1 cellular context compared by ENCODE assay signal in the genomic region with DNA sequence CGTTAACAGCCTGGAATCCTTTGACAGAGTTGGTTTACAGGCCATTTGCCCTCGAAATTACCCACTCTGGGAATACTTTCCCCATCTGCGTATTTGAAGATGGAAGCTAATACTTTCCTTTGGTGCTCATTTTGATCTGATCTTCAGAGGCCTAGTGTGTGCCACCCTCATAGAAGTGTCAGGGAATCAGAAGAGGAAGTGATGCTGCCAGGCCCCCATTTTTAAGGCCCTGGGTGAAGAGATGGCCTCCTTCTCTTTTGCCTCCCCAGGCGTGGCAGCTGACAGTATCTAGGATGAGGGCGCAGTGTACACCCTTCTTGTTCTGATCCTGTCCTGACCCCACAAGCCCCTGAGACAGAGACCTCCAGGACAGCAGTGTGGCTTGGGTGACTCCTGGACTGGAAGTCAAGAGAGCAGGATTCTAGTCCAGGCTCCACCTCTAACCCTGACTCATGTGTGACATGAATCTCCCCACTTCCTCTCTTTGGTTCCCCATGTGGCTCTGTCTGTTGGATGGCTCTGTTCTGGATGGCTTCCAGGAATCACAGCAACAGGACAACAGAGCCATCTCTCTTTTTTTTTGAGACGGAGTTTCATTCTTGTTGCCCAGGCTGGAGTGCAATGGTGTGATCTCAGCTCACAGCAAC.
TF ChIP-seq lines count a peak whose summit lies in the region.

No MANE protein-coding gene starts in this region.

TF ChIP-seq in GM12878, 131 proteins besides CTCF, POLR2A, EP300 and RAD21 (continued from another document):
- TF ChIP-seq, protein P1, sequence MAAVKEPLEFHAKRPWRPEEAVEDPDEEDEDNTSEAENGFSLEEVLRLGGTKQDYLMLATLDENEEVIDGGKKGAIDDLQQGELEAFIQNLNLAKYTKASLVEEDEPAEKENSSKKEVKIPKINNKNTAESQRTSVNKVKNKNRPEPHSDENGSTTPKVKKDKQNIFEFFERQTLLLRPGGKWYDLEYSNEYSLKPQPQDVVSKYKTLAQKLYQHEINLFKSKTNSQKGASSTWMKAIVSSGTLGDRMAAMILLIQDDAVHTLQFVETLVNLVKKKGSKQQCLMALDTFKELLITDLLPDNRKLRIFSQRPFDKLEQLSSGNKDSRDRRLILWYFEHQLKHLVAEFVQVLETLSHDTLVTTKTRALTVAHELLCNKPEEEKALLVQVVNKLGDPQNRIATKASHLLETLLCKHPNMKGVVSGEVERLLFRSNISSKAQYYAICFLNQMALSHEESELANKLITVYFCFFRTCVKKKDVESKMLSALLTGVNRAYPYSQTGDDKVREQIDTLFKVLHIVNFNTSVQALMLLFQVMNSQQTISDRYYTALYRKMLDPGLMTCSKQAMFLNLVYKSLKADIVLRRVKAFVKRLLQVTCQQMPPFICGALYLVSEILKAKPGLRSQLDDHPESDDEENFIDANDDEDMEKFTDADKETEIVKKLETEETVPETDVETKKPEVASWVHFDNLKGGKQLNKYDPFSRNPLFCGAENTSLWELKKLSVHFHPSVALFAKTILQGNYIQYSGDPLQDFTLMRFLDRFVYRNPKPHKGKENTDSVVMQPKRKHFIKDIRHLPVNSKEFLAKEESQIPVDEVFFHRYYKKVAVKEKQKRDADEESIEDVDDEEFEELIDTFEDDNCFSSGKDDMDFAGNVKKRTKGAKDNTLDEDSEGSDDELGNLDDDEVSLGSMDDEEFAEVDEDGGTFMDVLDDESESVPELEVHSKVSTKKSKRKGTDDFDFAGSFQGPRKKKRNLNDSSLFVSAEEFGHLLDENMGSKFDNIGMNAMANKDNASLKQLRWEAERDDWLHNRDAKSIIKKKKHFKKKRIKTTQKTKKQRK (IDR thresholded peaks at IDR 0.05; ENCODE audit: low read depth, low read length): no peak
- TF ChIP-seq KAT2A (conservative IDR thresholded peaks at IDR 0.05; ENCODE audit: control insufficient read depth, low read depth, low read length) (no peak), POLR2AphosphoS5 (IDR thresholded peaks at IDR 0.05; ENCODE audit: low read length) (no peak)
- TF ChIP-seq, protein P2, sequence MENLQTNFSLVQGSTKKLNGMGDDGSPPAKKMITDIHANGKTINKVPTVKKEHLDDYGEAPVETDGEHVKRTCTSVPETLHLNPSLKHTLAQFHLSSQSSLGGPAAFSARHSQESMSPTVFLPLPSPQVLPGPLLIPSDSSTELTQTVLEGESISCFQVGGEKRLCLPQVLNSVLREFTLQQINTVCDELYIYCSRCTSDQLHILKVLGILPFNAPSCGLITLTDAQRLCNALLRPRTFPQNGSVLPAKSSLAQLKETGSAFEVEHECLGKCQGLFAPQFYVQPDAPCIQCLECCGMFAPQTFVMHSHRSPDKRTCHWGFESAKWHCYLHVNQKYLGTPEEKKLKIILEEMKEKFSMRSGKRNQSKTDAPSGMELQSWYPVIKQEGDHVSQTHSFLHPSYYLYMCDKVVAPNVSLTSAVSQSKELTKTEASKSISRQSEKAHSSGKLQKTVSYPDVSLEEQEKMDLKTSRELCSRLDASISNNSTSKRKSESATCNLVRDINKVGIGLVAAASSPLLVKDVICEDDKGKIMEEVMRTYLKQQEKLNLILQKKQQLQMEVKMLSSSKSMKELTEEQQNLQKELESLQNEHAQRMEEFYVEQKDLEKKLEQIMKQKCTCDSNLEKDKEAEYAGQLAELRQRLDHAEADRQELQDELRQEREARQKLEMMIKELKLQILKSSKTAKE (IDR thresholded peaks at IDR 0.05; ENCODE audit: low read depth, poor library complexity, severe bottlenecking): no peak
- TF ChIP-seq, protein P3, sequence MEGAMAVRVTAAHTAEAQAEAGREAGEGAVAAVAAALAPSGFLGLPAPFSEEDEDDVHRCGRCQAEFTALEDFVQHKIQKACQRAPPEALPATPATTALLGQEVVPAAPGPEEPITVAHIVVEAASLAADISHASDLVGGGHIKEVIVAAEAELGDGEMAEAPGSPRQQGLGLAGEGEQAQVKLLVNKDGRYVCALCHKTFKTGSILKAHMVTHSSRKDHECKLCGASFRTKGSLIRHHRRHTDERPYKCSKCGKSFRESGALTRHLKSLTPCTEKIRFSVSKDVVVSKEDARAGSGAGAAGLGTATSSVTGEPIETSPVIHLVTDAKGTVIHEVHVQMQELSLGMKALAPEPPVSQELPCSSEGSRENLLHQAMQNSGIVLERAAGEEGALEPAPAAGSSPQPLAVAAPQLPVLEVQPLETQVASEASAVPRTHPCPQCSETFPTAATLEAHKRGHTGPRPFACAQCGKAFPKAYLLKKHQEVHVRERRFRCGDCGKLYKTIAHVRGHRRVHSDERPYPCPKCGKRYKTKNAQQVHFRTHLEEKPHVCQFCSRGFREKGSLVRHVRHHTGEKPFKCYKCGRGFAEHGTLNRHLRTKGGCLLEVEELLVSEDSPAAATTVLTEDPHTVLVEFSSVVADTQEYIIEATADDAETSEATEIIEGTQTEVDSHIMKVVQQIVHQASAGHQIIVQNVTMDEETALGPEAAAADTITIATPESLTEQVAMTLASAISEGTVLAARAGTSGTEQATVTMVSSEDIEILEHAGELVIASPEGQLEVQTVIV (IDR thresholded peaks at IDR 0.05; ENCODE audit: borderline replicate concordance, partially characterized antibody): no peak
